ENCODE assay signal across 21 cellular contexts in genomic region chr17:63768433-63768832, GRCh38. TPM values are rescaled to one million over a fixed set of nuclear protein-coding genes. Genes with fewer than 3 reads are reported as not detected.
DNase-seq lines count a peak whose midpoint lies in the region; ATAC-seq and TF ChIP-seq lines count a peak whose summit lies in the region.
"Had no signal": no experiment of that assay in that cellular context is flagged by ENCODE, and none has a peak within 500 bp of the region (broad histone marks: within the 10 kb centered on the region; RNA-seq: fewer than 3 reads in every experiment).

No MANE protein-coding gene starts in this region.

- no peak overlapping the region for H3K4me3 Mint-ChIP-seq in WTC11
- H3K4me3 Mint-ChIP-seq in stimulated activated effector memory CD8-positive, alpha-beta T cell treated with anti-CD3 and anti-CD28 coated beads, Interleukin-12 subunit alpha, Interleukin-12 subunit beta, amount 100 ng/mL, for 72 hours: no peak overlapping the region

- H3K27ac Mint-ChIP-seq in WTC11: peak overlapping the region; percentile 51
- H3K27ac Mint-ChIP-seq in stimulated activated effector memory CD8-positive, alpha-beta T cell treated with anti-CD3 and anti-CD28 coated beads, Interleukin-12 subunit alpha, Interleukin-12 subunit beta, amount 100 ng/mL, for 72 hours: peak overlapping the region; percentile 15

- TF ChIP-seq CTCF in left ventricle myocardium inferior (IDR thresholded peaks at IDR 0.05; ENCODE audit: borderline replicate concordance) (no peak), WTC11 (IDR thresholded peaks at IDR 0.05) (no peak)

- H3K4me1 ChIP-seq in left ventricle myocardium inferior (peaks cover 71% of the 10 kb centered on the region), iPS-20b (ENCODE audit: insufficient read depth, low read length) (no peaks in the 10 kb centered on the region)

- H3K27me3 ChIP-seq in left ventricle myocardium inferior (ENCODE audit: low read depth): no peaks in the 10 kb centered on the region
- no peaks in the 10 kb centered on the region for H3K27me3 ChIP-seq in iPS-20b (ENCODE audit: insufficient read depth, low read length)
- H3K27me3 ChIP-seq: MG63, Peyer's patch had no signal

- H3K36me3 ChIP-seq in left ventricle myocardium inferior (peaks cover 23% of the 10 kb centered on the region), iPS-20b (ENCODE audit: insufficient read depth, low read depth, low read length) (peaks cover 35% of the 10 kb centered on the region)

- POLR2A ChIA-PET in WTC11 (lab: Charles Lee): interaction anchor here (0.6 to 0.7 kb wide), 3 partner anchors 20 to 730 kb away, joined by 3 to 5 read pairs (median 4); no protein-coding TSS in a partner anchor

- DNase-seq in left ventricle myocardium inferior: no peak
- no peak for DNase-seq in left ventricle myocardium superior
- DNase-seq in WTC11 (ENCODE audit: low spot score): no peak
- DNase-seq in stimulated activated effector memory CD8-positive, alpha-beta T cell treated with anti-CD3 and anti-CD28 coated beads, Interleukin-12 subunit alpha, Interleukin-12 subunit beta, amount 100 ng/mL, for 72 hours (ENCODE audit: low spot score in 2 of 2): no peak
- DNase-seq in HuH-7 (ENCODE audit: low spot score): no peak
- no peak for DNase-seq in NAMALWA (ENCODE audit: low spot score)
- no peak for DNase-seq in DMS 273 (lab: John Stamatoyannopoulos, UW; ENCODE audit: unreplicated experiment)
- DNase-seq: C1 segment of cervical spinal cord; CD8-positive, alpha-beta memory T cell; H7; IMR-90; MG63; NCI-H1092; NCI-H146; NCI-H2029 treated with DMSO at 0.1 percent for 48 hours; NCI-H2171; NCI-H69; Peyer's patch had no signal

- H3K4me3 ChIP-seq in left ventricle myocardium inferior: no peak overlapping the region
- no peak overlapping the region for H3K4me3 ChIP-seq in iPS-20b (ENCODE audit: low read length)
- H3K4me3 ChIP-seq: MG63, Peyer's patch had no signal

- no peaks in the 10 kb centered on the region for H3K9me3 Mint-ChIP-seq in WTC11
- no peaks in the 10 kb centered on the region for H3K9me3 Mint-ChIP-seq in stimulated activated effector memory CD8-positive, alpha-beta T cell treated with anti-CD3 and anti-CD28 coated beads, Interleukin-12 subunit alpha, Interleukin-12 subunit beta, amount 100 ng/mL, for 72 hours
- H3K9me3 Mint-ChIP-seq: CD8-positive, alpha-beta memory T cell had no signal

- peaks cover 5% of the 10 kb centered on the region for H3K4me1 Mint-ChIP-seq in WTC11
- H3K4me1 Mint-ChIP-seq in stimulated activated effector memory CD8-positive, alpha-beta T cell treated with anti-CD3 and anti-CD28 coated beads, Interleukin-12 subunit alpha, Interleukin-12 subunit beta, amount 100 ng/mL, for 72 hours: peaks cover 28% of the 10 kb centered on the region

- H3K27ac ChIP-seq in left ventricle myocardium inferior (replicated peaks): peak overlapping the region; percentile 28
- no peak overlapping the region for H3K27ac ChIP-seq in iPS-20b (ENCODE audit: low read length)
- H3K27ac ChIP-seq: HL-60, Peyer's patch had no signal

- CTCF ChIA-PET in WTC11 (lab: Charles Lee): interaction anchor here (0.7 to 1.7 kb wide), 3 partner anchors 58 to 711 kb away, joined by 3 to 4 read pairs (median 3); no protein-coding TSS in a partner anchor

- peaks cover 23% of the 10 kb centered on the region for H3K36me3 Mint-ChIP-seq in WTC11
- H3K36me3 Mint-ChIP-seq in stimulated activated effector memory CD8-positive, alpha-beta T cell treated with anti-CD3 and anti-CD28 coated beads, Interleukin-12 subunit alpha, Interleukin-12 subunit beta, amount 100 ng/mL, for 72 hours: peaks cover 83% of the 10 kb centered on the region

- H3K9ac ChIP-seq in iPS-20b (ENCODE audit: low read depth, low read length): peak overlapping the region; percentile 24; the same call in 1 of the 2 replicates

- no peaks in the 10 kb centered on the region for H3K9me3 ChIP-seq in left ventricle myocardium inferior (replicated peaks)
- no peaks in the 10 kb centered on the region for H3K9me3 ChIP-seq in iPS-20b (ENCODE audit: insufficient read depth, low read depth, low read length)
- H3K9me3 ChIP-seq: MG63, Peyer's patch had no signal

- no peaks in the 10 kb centered on the region for H3K27me3 Mint-ChIP-seq in WTC11 (ENCODE audit: low read depth)
- H3K27me3 Mint-ChIP-seq: CD8-positive, alpha-beta memory T cell had no signal

- no peak for ATAC-seq in left ventricle myocardium superior
- ATAC-seq in WTC11: no peak
- ATAC-seq in stimulated activated effector memory CD8-positive, alpha-beta T cell treated with anti-CD3 and anti-CD28 coated beads, Interleukin-12 subunit alpha, Interleukin-12 subunit beta, amount 100 ng/mL, for 72 hours: no peak
- ATAC-seq: Right ventricle myocardium inferior had no signal

- intact Hi-C loops in left ventricle myocardium inferior (cut with micrococcal nuclease): no loop called here
- intact Hi-C loops in left ventricle myocardium superior (cut with micrococcal nuclease): no loop called here

TF ChIP-seq in WTC11, 78 proteins besides CTCF, POLR2A, EP300 and RAD21 (continues in another document):
- no peak for TF ChIP-seq NR2C2 (CRISPR knock-in tag; IDR thresholded peaks at IDR 0.05)
- no peak for TF ChIP-seq CREB1 (CRISPR knock-in tag; IDR thresholded peaks at IDR 0.05)
- no peak for TF ChIP-seq MYBL2 (CRISPR knock-in tag; IDR thresholded peaks at IDR 0.05)
- TF ChIP-seq TEAD1 (CRISPR knock-in tag; IDR thresholded peaks at IDR 0.05): no peak
- TF ChIP-seq ATF6 (CRISPR knock-in tag; IDR thresholded peaks at IDR 0.05): no peak
- TF ChIP-seq ZNF138 (CRISPR knock-in tag; conservative IDR thresholded peaks at IDR 0.05): no peak
- TF ChIP-seq TEAD4 (CRISPR knock-in tag; IDR thresholded peaks at IDR 0.05): no peak
- TF ChIP-seq TCF7 (CRISPR knock-in tag; IDR thresholded peaks at IDR 0.05; ENCODE audit: low read depth): no peak
- TF ChIP-seq ZNF671 (CRISPR knock-in tag; IDR thresholded peaks at IDR 0.05): no peak
- no peak for TF ChIP-seq NFATC4 (CRISPR knock-in tag; IDR thresholded peaks at IDR 0.05)
- TF ChIP-seq PRDM15 (CRISPR knock-in tag; IDR thresholded peaks at IDR 0.05): no peak
- TF ChIP-seq ZBTB43 (CRISPR knock-in tag; IDR thresholded peaks at IDR 0.05): no peak

RNA-seq across cellular contexts. Expression of gene CCDC47, which starts 5.0 kb away (rescaled TPM):
- total RNA-seq in left ventricle myocardium inferior: 79.6 TPM
- 90.1 TPM for total RNA-seq in left ventricle myocardium superior
- total RNA-seq in WTC11 (2021): 63.0 to 70.9 TPM (median 63.9 TPM) in 3 replicates

RNA-seq across cellular contexts. Expression of gene DDX42, which starts 5.5 kb away (rescaled TPM):
- 51.7 TPM for total RNA-seq in left ventricle myocardium inferior
- 56.7 TPM for total RNA-seq in left ventricle myocardium superior
- 102 to 128 TPM (median 106 TPM) in 3 replicates for total RNA-seq in WTC11 (2021)

RNA-seq across cellular contexts. Expression of gene STRADA, which starts 26.8 kb away (rescaled TPM):
- total RNA-seq in left ventricle myocardium inferior: 14.6 TPM
- total RNA-seq in left ventricle myocardium superior: 16.0 TPM
- total RNA-seq in WTC11 (2021): 36.6 to 43.1 TPM (median 41.2 TPM) in 3 replicates

RNA-seq across cellular contexts. Expression of gene PSMC5, which starts 58.8 kb away (rescaled TPM):
- total RNA-seq in left ventricle myocardium inferior (115 TPM), left ventricle myocardium superior (141 TPM), WTC11 (2021) (135 to 152 TPM (median 149 TPM) in 3 replicates)

RNA-seq across cellular contexts. Expression of gene FTSJ3, which starts 59.0 kb away (rescaled TPM):
- total RNA-seq in left ventricle myocardium inferior: 36.7 TPM
- 35.9 TPM for total RNA-seq in left ventricle myocardium superior
- 47.7 to 62.1 TPM (median 52.0 TPM) in 3 replicates for total RNA-seq in WTC11 (2021)
